9 cellular contexts compared by ENCODE assay signal in the genomic region with DNA sequence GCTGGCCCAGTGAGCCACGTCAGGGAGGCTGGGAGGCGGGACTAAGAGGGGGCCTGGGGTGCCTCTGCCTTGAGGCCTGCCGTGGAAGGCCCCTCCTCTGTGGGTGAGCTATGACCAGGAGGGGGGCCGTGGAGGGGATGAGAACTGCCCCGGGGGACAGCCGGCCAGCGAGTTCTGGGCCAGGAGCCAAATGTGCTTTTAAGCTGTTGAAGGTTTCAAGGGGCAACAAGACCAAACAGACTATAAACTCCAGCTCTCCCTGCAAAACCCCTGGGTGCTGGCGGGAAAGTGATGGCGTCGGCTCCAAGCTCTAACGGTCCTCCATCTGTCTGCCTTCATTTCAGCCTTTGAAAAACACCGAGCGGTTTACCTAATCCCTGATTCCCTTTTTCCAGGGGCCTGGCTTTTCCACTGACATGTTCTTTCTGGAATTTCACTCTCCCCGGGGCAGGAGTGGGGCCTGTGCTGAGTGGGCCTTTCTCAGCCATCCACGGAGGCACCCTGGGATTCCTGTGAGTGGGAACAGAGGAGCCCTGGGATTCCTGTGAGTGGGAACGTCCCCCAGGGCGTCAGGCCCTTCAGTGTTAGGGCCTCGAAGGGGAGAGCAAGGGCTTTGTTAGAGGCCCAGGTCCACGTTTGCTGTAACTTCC.
DNase-seq lines count a peak whose midpoint lies in the region; ATAC-seq, FAIRE-seq and TF ChIP-seq lines count a peak whose summit lies in the region.
"Had no signal": no experiment of that assay in that cellular context is flagged by ENCODE, and none has a peak within 500 bp of the region (broad histone marks: within the 10 kb centered on the region; RNA-seq: fewer than 3 reads in every experiment).

No MANE protein-coding gene starts in this region.

- H3K27me3 ChIP-seq in pancreas: no peaks in the 10 kb centered on the region

- FAIRE-seq in pancreas (lab: Jason Lieb, UNC): no peak
- FAIRE-seq: TTC549 had no signal

- H3K27ac ChIP-seq in pancreas: no peak overlapping the region

- 42 to 45% methylated on average over 19 of the region's 19 CpGs for WGBS in pancreas, 2 donors

- no peak for TF ChIP-seq CTCF in fibroblast of mammary gland (conservative IDR thresholded peaks at IDR 0.05; ENCODE audit: control insufficient read depth, insufficient read depth, low read depth, low read length)
- no peak for TF ChIP-seq CTCF in pancreas (IDR thresholded peaks at IDR 0.05)

- H3K4me1 ChIP-seq in pancreas: no peaks in the 10 kb centered on the region

- intact Hi-C loops in pancreas (cut with DNase I): no loop called here

- no peaks in the 10 kb centered on the region for H3K36me3 ChIP-seq in pancreas

- ATAC-seq in pancreas (peak; percentile 49 to 75 (median 65)), HG02759 (IDR thresholded peaks at IDR 0.05; ENCODE audit: unreplicated experiment) (no peak), HG02852 (IDR thresholded peaks at IDR 0.05; ENCODE audit: unreplicated experiment) (no peak)

- H3K4me3 ChIP-seq in fibroblast of mammary gland (ENCODE audit: control insufficient read depth, low read depth, low read length): no peak overlapping the region
- no peak overlapping the region for H3K4me3 ChIP-seq in pancreas

- H3K9me3 ChIP-seq in pancreas: no peaks in the 10 kb centered on the region

- DNase-seq in D341Med (ENCODE audit: low spot score) (peak; percentile 70), NCI-H524 (lab: John Stamatoyannopoulos, UW) (peak; percentile 93 to 94), fibroblast of mammary gland (ENCODE audit: low read depth) (peak; percentile 82), pancreas (peak in 5 of 6 donors; percentile 33 to 81 (median 40)), NCI-H146 treated with DMSO at 0.1 percent for 48 hours (lab: John Stamatoyannopoulos, UW; ENCODE audit: unreplicated experiment) (no peak)
- no peak for DNase-seq in stimulated activated naive CD4-positive, alpha-beta T cell treated with Interleukin-2 at 50 U/mL for 16 hours (lab: John Stamatoyannopoulos, UW)

Comparison
In these comparisons a context has a peak if more than half of its experiments do, and no peak if none do; other contexts are left out.
1. DNase-seq: peak in D341Med (single experiment), NCI-H524 (2 of 2), fibroblast of mammary gland (single experiment) and pancreas (5 of 6); none in NCI-H146 treated with DMSO at 0.1 percent for 48 hours (single experiment) and stimulated activated naive CD4-positive, alpha-beta T cell treated with Interleukin-2 at 50 U/mL for 16 hours (single experiment).
2. ATAC-seq: peak in pancreas (4 of 4); none in HG02759 (single experiment) and HG02852 (single experiment).